Comparison of ENCODE assay signal across 8 cellular contexts in genomic region chr15:93072011-93072410, GRCh38. TPM values are rescaled to one million over a fixed set of nuclear protein-coding genes. Genes with fewer than 3 reads are reported as not detected.
A peak's percentile ranks its signal among the peaks of the same experiment; 100 is the strongest.
DNase-seq lines count a peak whose midpoint lies in the region; ATAC-seq and FAIRE-seq lines count a peak whose summit lies in the region.

No MANE protein-coding gene starts in this region.

- H3K27me3 Mint-ChIP-seq in activated naive CD4-positive, alpha-beta T cell treated with anti-CD3 and anti-CD28 coated beads, Interleukin-2, amount 50 U/mL, for 24 hours, result peaks cover 35% of the 10 kb centered on the region
- H3K27me3 Mint-ChIP-seq in dendritic cell treated with granulocyte-macrophage colony-stimulating factor and Interleukin-4, amounts not matched to agents 40 ng/mL and 50 ng/mL, for 4 days, result peaks cover 75% of the 10 kb centered on the region

- H3K36me3 ChIP-seq in mucosa of rectum (ENCODE audit: control insufficient read depth in 2 of 2, insufficient read depth in 2 of 2, low read length in 2 of 2), result no peaks in the 10 kb centered on the region

- no peak for FAIRE-seq in urothelium cell line (lab: Jason Lieb, UNC)

- peak overlapping the region; percentile 24 to 54 for H3K9ac ChIP-seq in mucosa of rectum (ENCODE audit: low read depth in 1 of 2, low read length in 2 of 2)

- H3K4me1 Mint-ChIP-seq in activated naive CD4-positive, alpha-beta T cell treated with anti-CD3 and anti-CD28 coated beads, Interleukin-2, amount 50 U/mL, for 24 hours, result peaks cover 16% of the 10 kb centered on the region
- peaks cover 20% of the 10 kb centered on the region for H3K4me1 Mint-ChIP-seq in dendritic cell treated with granulocyte-macrophage colony-stimulating factor and Interleukin-4, amounts not matched to agents 40 ng/mL and 50 ng/mL, for 4 days (ENCODE audit: low read depth)

- peaks cover 2% of the 10 kb centered on the region in 2 donors for H3K4me1 ChIP-seq in mucosa of rectum (ENCODE audit: control insufficient read depth in 2 of 2, insufficient read depth in 2 of 2, low read length in 2 of 2)

- no peak for ATAC-seq in activated naive CD4-positive, alpha-beta T cell treated with anti-CD3 and anti-CD28 coated beads, Interleukin-2, amount 50 U/mL, for 72 hours
- ATAC-seq in HG03342 (IDR thresholded peaks at IDR 0.05; ENCODE audit: unreplicated experiment) (no peak), GM21447 (IDR thresholded peaks at IDR 0.05; ENCODE audit: unreplicated experiment) (no peak)

- H3K36me3 Mint-ChIP-seq in activated naive CD4-positive, alpha-beta T cell treated with anti-CD3 and anti-CD28 coated beads, Interleukin-2, amount 50 U/mL, for 24 hours, result no peaks in the 10 kb centered on the region
- H3K36me3 Mint-ChIP-seq in activated naive CD4-positive, alpha-beta T cell treated with anti-CD3 and anti-CD28 coated beads, Interleukin-2, amount 50 U/mL, for 72 hours, result peaks cover 11 to 16% of the 10 kb centered on the region in 2 donors
- H3K36me3 Mint-ChIP-seq in dendritic cell treated with granulocyte-macrophage colony-stimulating factor and Interleukin-4, amounts not matched to agents 40 ng/mL and 50 ng/mL, for 4 days (ENCODE audit: low read depth), result no peaks in the 10 kb centered on the region

- H3K27ac Mint-ChIP-seq in activated naive CD4-positive, alpha-beta T cell treated with anti-CD3 and anti-CD28 coated beads, Interleukin-2, amount 50 U/mL, for 24 hours, result no peak overlapping the region
- H3K27ac Mint-ChIP-seq in activated naive CD4-positive, alpha-beta T cell treated with anti-CD3 and anti-CD28 coated beads, Interleukin-2, amount 50 U/mL, for 72 hours, result no peak overlapping the region
- no peak overlapping the region for H3K27ac Mint-ChIP-seq in dendritic cell treated with granulocyte-macrophage colony-stimulating factor and Interleukin-4, amounts not matched to agents 40 ng/mL and 50 ng/mL, for 4 days

- H3K4me3 ChIP-seq in mucosa of rectum (ENCODE audit: low read length in 2 of 2), result peak overlapping the region; percentile 54 to 58

- peak overlapping the region; percentile 49 for H3K4me3 Mint-ChIP-seq in activated naive CD4-positive, alpha-beta T cell treated with anti-CD3 and anti-CD28 coated beads, Interleukin-2, amount 50 U/mL, for 24 hours
- H3K4me3 Mint-ChIP-seq in dendritic cell treated with granulocyte-macrophage colony-stimulating factor and Interleukin-4, amounts not matched to agents 40 ng/mL and 50 ng/mL, for 4 days, result peak overlapping the region; percentile 64

- intact Hi-C loops in dendritic cell treated with granulocyte-macrophage colony-stimulating factor and Interleukin-4, amounts not matched to agents 40 ng/mL and 50 ng/mL, for 4 days (cut with micrococcal nuclease), result no loop called here

- H3K9me3 ChIP-seq in mucosa of rectum (ENCODE audit: control insufficient read depth in 2 of 2, low read length in 2 of 2), result no peaks in the 10 kb centered on the region

- peaks cover 18 to 27% of the 10 kb centered on the region in 2 donors for H3K27me3 ChIP-seq in mucosa of rectum (ENCODE audit: control insufficient read depth in 2 of 2, insufficient read depth in 2 of 2, low read length in 2 of 2)

- no peaks in the 10 kb centered on the region for H3K9me3 Mint-ChIP-seq in activated naive CD4-positive, alpha-beta T cell treated with anti-CD3 and anti-CD28 coated beads, Interleukin-2, amount 50 U/mL, for 24 hours
- no peaks in the 10 kb centered on the region for H3K9me3 Mint-ChIP-seq in activated naive CD4-positive, alpha-beta T cell treated with anti-CD3 and anti-CD28 coated beads, Interleukin-2, amount 50 U/mL, for 72 hours
- no peaks in the 10 kb centered on the region for H3K9me3 Mint-ChIP-seq in dendritic cell treated with granulocyte-macrophage colony-stimulating factor and Interleukin-4, amounts not matched to agents 40 ng/mL and 50 ng/mL, for 4 days

- peak overlapping the region; percentile 61 to 62 for H3K27ac ChIP-seq in mucosa of rectum (ENCODE audit: low read depth in 2 of 2, low read length in 2 of 2)

- DNase-seq in activated naive CD4-positive, alpha-beta T cell treated with anti-CD3 and anti-CD28 coated beads, Interleukin-2, amount 50 U/mL, for 72 hours (ENCODE audit: low spot score in 2 of 2), result no peak
- DNase-seq in urothelium cell line (ENCODE audit: low spot score), result peak; percentile 43
- no peak for DNase-seq in NCI-H510A treated with DMSO at 0.1 percent for 48 hours (lab: John Stamatoyannopoulos, UW)

RNA-seq across cellular contexts. Expression of gene RGMA, which starts 17.0 kb away (rescaled TPM):
- under 1 TPM; 0.18 to 0.32 TPM for total RNA-seq in activated naive CD4-positive, alpha-beta T cell treated with anti-CD3 and anti-CD28 coated beads, Interleukin-2, amount 50 U/mL, for 72 hours
